22 cellular contexts compared by ENCODE assay signal in genomic region chr13:98533912-98534311, GRCh38. TPM values are rescaled to one million over a fixed set of nuclear protein-coding genes. Genes with fewer than 3 reads are reported as not detected.
A peak's percentile ranks its signal among the peaks of the same experiment; 100 is the strongest.
DNase-seq lines count a peak whose midpoint lies in the region; ATAC-seq, FAIRE-seq and TF ChIP-seq lines count a peak whose summit lies in the region.
"Had no signal": no experiment of that assay in that cellular context is flagged by ENCODE, and none has a peak within 500 bp of the region (broad histone marks: within the 10 kb centered on the region; RNA-seq: fewer than 3 reads in every experiment).

No MANE protein-coding gene starts in this region.

- TF ChIP-seq CTCF in kidney (IDR thresholded peaks at IDR 0.05; ENCODE audit: borderline replicate concordance, extremely low read depth, insufficient read depth) (no peak), pancreas (IDR thresholded peaks at IDR 0.05) (no peak)

- H3K27ac ChIP-seq in kidney (ENCODE audit: low read depth in 2 of 2, low read length in 2 of 2) (peak overlapping the region; percentile 48 to 69), pancreas (no peak overlapping the region)
- H3K27ac ChIP-seq: coronary artery, stomach had no signal

- ATAC-seq in T-cell (replicated peaks in 1 of 4) (peak in 1 of 4 experiments; percentile 13), pancreas (no peak)
- no peak for ATAC-seq in stimulated activated naive B cell treated with anti-CD40 and anti-IgM and Interleukin-4, amounts not matched to agents 10 μg/mL and 1 μg/mL and 100 μg/mL, for 72 hours (replicated peaks)

- intact Hi-C loops in kidney (cut with DNase I) (no loop called here), pancreas (cut with DNase I) (no loop called here)

- no peak overlapping the region for H3K4me3 ChIP-seq in kidney (ENCODE audit: low read length in 2 of 2)
- no peak overlapping the region for H3K4me3 ChIP-seq in pancreas
- H3K4me3 ChIP-seq: coronary artery, stomach had no signal

- no peaks in the 10 kb centered on the region for H3K27me3 ChIP-seq in pancreas
- H3K27me3 ChIP-seq: stomach had no signal

- no peak for DNase-seq in activated naive CD4-positive, alpha-beta T cell treated with anti-CD3 and anti-CD28 coated beads, Interleukin-2, amount 10 ng/mL, durations not matched to agents 7 days and 5 days
- no peak for DNase-seq in T-cell
- no peak for DNase-seq in kidney
- DNase-seq in stimulated activated naive B cell treated with anti-CD40 and anti-IgM and Interleukin-4, amounts not matched to agents 10 μg/mL and 1 μg/mL and 100 μg/mL, for 72 hours: no peak
- no peak for DNase-seq in COLO829 (ENCODE audit: low spot score)
- DNase-seq in NCI-H226: no peak
- no peak for DNase-seq in pancreas
- DNase-seq: activated naive CD4-positive, alpha-beta T cell; foreskin fibroblast; hippocampal formation; islet precursor cell; KG1; mesendoderm; NCI-H2081 treated with DMSO at 0.1 percent for 48 hours; NCI-H526; Right ventricle myocardium superior; stimulated activated CD4-positive, alpha-beta T cell treated with anti-CD3 and anti-CD28 coated beads, Interleukin-15, amount 100 ng/mL, for 24 hours; stomach had no signal

- H3K4me1 ChIP-seq in kidney (ENCODE audit: control insufficient read depth in 1 of 2, insufficient read depth in 1 of 2, low read depth in 1 of 2, low read length in 2 of 2) (peaks cover 41 to 49% of the 10 kb centered on the region in 2 donors), pancreas (peaks cover 5 to 31% (median 10%) of the 10 kb centered on the region in 3 donors)

- no peaks in the 10 kb centered on the region for H3K9me3 Mint-ChIP-seq in activated naive CD4-positive, alpha-beta T cell treated with anti-CD3 and anti-CD28 coated beads, Interleukin-2, amount 50 U/mL, for 24 hours
- H3K9me3 Mint-ChIP-seq in activated naive CD4-positive, alpha-beta T cell treated with anti-CD3 and anti-CD28 coated beads, Interleukin-2, amount 10 ng/mL, durations not matched to agents 7 days and 5 days: no peaks in the 10 kb centered on the region
- no peaks in the 10 kb centered on the region for H3K9me3 Mint-ChIP-seq in T-cell
- no peaks in the 10 kb centered on the region for H3K9me3 Mint-ChIP-seq in stimulated activated naive B cell treated with anti-CD40 and anti-IgM and Interleukin-4, amounts not matched to agents 10 μg/mL and 1 μg/mL and 100 μg/mL, for 72 hours

- no peak overlapping the region for H3K9ac ChIP-seq in kidney (ENCODE audit: low read length in 2 of 2)

- no peak overlapping the region for H3K4me3 Mint-ChIP-seq in activated naive CD4-positive, alpha-beta T cell treated with anti-CD3 and anti-CD28 coated beads, Interleukin-2, amount 50 U/mL, for 24 hours
- H3K4me3 Mint-ChIP-seq in activated naive CD4-positive, alpha-beta T cell treated with anti-CD3 and anti-CD28 coated beads, Interleukin-2, amount 10 ng/mL, durations not matched to agents 7 days and 5 days: no peak overlapping the region
- H3K4me3 Mint-ChIP-seq in T-cell: no peak overlapping the region
- peak overlapping the region in 1 of 2 donors; percentile 25 for H3K4me3 Mint-ChIP-seq in stimulated activated naive B cell treated with anti-CD40 and anti-IgM and Interleukin-4, amounts not matched to agents 10 μg/mL and 1 μg/mL and 100 μg/mL, for 72 hours
- H3K4me3 Mint-ChIP-seq: brain had no signal

- H3K36me3 ChIP-seq in kidney (ENCODE audit: control insufficient read depth in 1 of 2, insufficient read depth in 2 of 2, low read length in 2 of 2) (no peaks in the 10 kb centered on the region), pancreas (no peaks in the 10 kb centered on the region)

- 94 to 95% methylated on average over 9 of the region's 9 CpGs for WGBS in pancreas, 2 donors

- H3K27ac Mint-ChIP-seq in activated naive CD4-positive, alpha-beta T cell treated with anti-CD3 and anti-CD28 coated beads, Interleukin-2, amount 50 U/mL, for 24 hours: peak overlapping the region; percentile 81
- no peak overlapping the region for H3K27ac Mint-ChIP-seq in activated naive CD4-positive, alpha-beta T cell treated with anti-CD3 and anti-CD28 coated beads, Interleukin-2, amount 10 ng/mL, durations not matched to agents 7 days and 5 days
- peak overlapping the region; percentile 60 to 69 for H3K27ac Mint-ChIP-seq in T-cell
- peak overlapping the region; percentile 56 for H3K27ac Mint-ChIP-seq in stimulated activated naive B cell treated with anti-CD40 and anti-IgM and Interleukin-4, amounts not matched to agents 10 μg/mL and 1 μg/mL and 100 μg/mL, for 72 hours

- H3K9me3 ChIP-seq in kidney (ENCODE audit: control insufficient read depth in 1 of 2, low read length in 2 of 2) (no peaks in the 10 kb centered on the region), pancreas (no peaks in the 10 kb centered on the region)
- H3K9me3 ChIP-seq: stomach had no signal

- H3K27me3 Mint-ChIP-seq in activated naive CD4-positive, alpha-beta T cell treated with anti-CD3 and anti-CD28 coated beads, Interleukin-2, amount 50 U/mL, for 24 hours: no peaks in the 10 kb centered on the region
- H3K27me3 Mint-ChIP-seq in activated naive CD4-positive, alpha-beta T cell treated with anti-CD3 and anti-CD28 coated beads, Interleukin-2, amount 10 ng/mL, durations not matched to agents 7 days and 5 days: no peaks in the 10 kb centered on the region
- no peaks in the 10 kb centered on the region for H3K27me3 Mint-ChIP-seq in T-cell
- no peaks in the 10 kb centered on the region for H3K27me3 Mint-ChIP-seq in stimulated activated naive B cell treated with anti-CD40 and anti-IgM and Interleukin-4, amounts not matched to agents 10 μg/mL and 1 μg/mL and 100 μg/mL, for 72 hours
- H3K27me3 Mint-ChIP-seq: brain had no signal

- peaks cover 93% of the 10 kb centered on the region for H3K4me1 Mint-ChIP-seq in activated naive CD4-positive, alpha-beta T cell treated with anti-CD3 and anti-CD28 coated beads, Interleukin-2, amount 50 U/mL, for 24 hours
- peaks cover 70% of the 10 kb centered on the region for H3K4me1 Mint-ChIP-seq in activated naive CD4-positive, alpha-beta T cell treated with anti-CD3 and anti-CD28 coated beads, Interleukin-2, amount 10 ng/mL, durations not matched to agents 7 days and 5 days
- peaks cover 94 to 96% (median 94%) of the 10 kb centered on the region in 3 donors for H3K4me1 Mint-ChIP-seq in T-cell
- H3K4me1 Mint-ChIP-seq in stimulated activated naive B cell treated with anti-CD40 and anti-IgM and Interleukin-4, amounts not matched to agents 10 μg/mL and 1 μg/mL and 100 μg/mL, for 72 hours: peaks cover 62 to 95% of the 10 kb centered on the region in 2 donors

- POLR2A ChIA-PET in T-cell (lab: Charles Lee): interaction anchor here in 1 of 2 donors (0.6 kb wide), 1 partner anchor 26 kb away, joined by 3 read pairs; no protein-coding TSS in a partner anchor

- CTCF ChIA-PET in activated naive CD4-positive, alpha-beta T cell treated with anti-CD3 and anti-CD28 coated beads, Interleukin-2, amount 10 ng/mL, durations not matched to agents 7 days and 5 days (lab: Charles Lee): no interaction called here
- CTCF ChIA-PET in T-cell (lab: Charles Lee): no interaction called here

- peaks cover 6% of the 10 kb centered on the region for H3K36me3 Mint-ChIP-seq in activated naive CD4-positive, alpha-beta T cell treated with anti-CD3 and anti-CD28 coated beads, Interleukin-2, amount 50 U/mL, for 24 hours
- H3K36me3 Mint-ChIP-seq in activated naive CD4-positive, alpha-beta T cell treated with anti-CD3 and anti-CD28 coated beads, Interleukin-2, amount 10 ng/mL, durations not matched to agents 7 days and 5 days: peaks cover 12% of the 10 kb centered on the region
- peaks cover 19% of the 10 kb centered on the region for H3K36me3 Mint-ChIP-seq in T-cell
- peaks cover 38 to 47% of the 10 kb centered on the region in 2 donors for H3K36me3 Mint-ChIP-seq in stimulated activated naive B cell treated with anti-CD40 and anti-IgM and Interleukin-4, amounts not matched to agents 10 μg/mL and 1 μg/mL and 100 μg/mL, for 72 hours

- FAIRE-seq in kidney (lab: Jason Lieb, UNC) (no peak), pancreas (lab: Jason Lieb, UNC) (no peak)
- FAIRE-seq: urothelium cell line had no signal

RNA-seq across cellular contexts. Expression of gene STK24, which starts 43.0 kb away (rescaled TPM):
- total RNA-seq in T-cell (100 to 1,000 TPM in 4 of 5 donors, 10 to 100 TPM in 1; 92.1 to 143 (median 113) TPM), kidney (122 TPM), pancreas (10 to 100 TPM; 28.4 to 55.7 (median 39.1) TPM)
- polyA plus RNA-seq in kidney (ENCODE audit: insufficient read depth, low read depth, low replicate concordance) (56.7 TPM), pancreas (10 to 100 TPM; 15.5 to 32.5 TPM)

Comparison
In these comparisons a context has a peak if more than half of its experiments do, and no peak if none do; other contexts are left out.
1. H3K27ac ChIP-seq: peak in kidney (2 of 2); none in pancreas (0 of 4).